1 cellular context compared by ENCODE assay signal in genomic region chr6:27836783-27837635, GRCh38.
A peak's percentile ranks its signal among the peaks of the same experiment; 100 is the strongest.
TF ChIP-seq lines count a peak whose summit lies in the region.

No MANE protein-coding gene starts in this region.

TF ChIP-seq in A549, 52 proteins besides CTCF, POLR2A, EP300 and RAD21 (continued from another document):
- TF ChIP-seq MAX (IDR thresholded peaks at IDR 0.05) (peak; percentile 69; the same call in 1 of the 2 replicates), ESRRA (IDR thresholded peaks at IDR 0.05; ENCODE audit: borderline replicate concordance, low read length) (no peak), RARB (CRISPR knock-in tag; IDR thresholded peaks at IDR 0.05) (peak; percentile 57; the same call in 1 of the 2 replicates), MYC (IDR thresholded peaks at IDR 0.05; ENCODE audit: borderline replicate concordance, low read length) (peak; percentile 46; the same call in 1 of the 2 replicates), NR3C1 (IDR thresholded peaks at IDR 0.05) (no peak), RCOR1 (IDR thresholded peaks at IDR 0.05; ENCODE audit: low read depth, low read length) (no peak), HDAC2 (IDR thresholded peaks at IDR 0.05) (no peak), CHD4 (IDR thresholded peaks at IDR 0.05; ENCODE audit: borderline replicate concordance) (no peak), ZNF302 (CRISPR knock-in tag; IDR thresholded peaks at IDR 0.05) (no peak), MAZ (IDR thresholded peaks at IDR 0.05; ENCODE audit: borderline replicate concordance, low read depth, low read length) (no peak), HMGXB4 (CRISPR knock-in tag; IDR thresholded peaks at IDR 0.05; ENCODE audit: borderline replicate concordance) (peak; percentile 67; the same call in 1 of the 2 replicates), PBX3 (IDR thresholded peaks at IDR 0.05) (no peak), FOXS1 (CRISPR knock-in tag; IDR thresholded peaks at IDR 0.05) (no peak), TP53 (CRISPR knock-in tag; IDR thresholded peaks at IDR 0.05) (no peak; the same call in 1 of the 2 replicates)
TF ChIP-seq in A549: peak in this region for 12.
